In genomic region chr1:38034871-38035270, GRCh38 we compare ENCODE assay signal across 25 cellular contexts. TPM values are rescaled to one million over a fixed set of nuclear protein-coding genes. Genes with fewer than 3 reads are reported as not detected.
"Had no signal": no experiment of that assay in that cellular context is flagged by ENCODE, and none has a peak within 500 bp of the region (broad histone marks: within the 10 kb centered on the region; RNA-seq: fewer than 3 reads in every experiment).

No MANE protein-coding gene starts in this region.

- H3K27me3 ChIP-seq: SJSA1 had no signal

- H3K4me3 ChIP-seq: K562, SJSA1, SK-N-MC had no signal

- H3K9ac ChIP-seq: KMS-11 had no signal

- H3K4me2 ChIP-seq: KMS-11 had no signal

- DNase-seq: Kasumi-1, MM.1S, NCI-H1092 treated with DMSO at 0.1 percent for 48 hours, NCI-H1436, NCI-H187, NCI-H2029, NCI-H2081 treated with DMSO at 0.1 percent for 48 hours, NCI-H2171, NCI-H226, NCI-H446, NCI-H510A, NCI-H524 treated with DMSO at 0.1 percent for 48 hours, NCI-H69, NCI-H774, Right ventricle myocardium superior, RPMI8226, SIG-M5 had no signal

- H3K36me3 ChIP-seq: SJSA1 had no signal

- H3K27ac ChIP-seq: KMS-11, SJSA1, SK-N-MC had no signal

- FAIRE-seq: K562, RCC 7860 had no signal

- H3K9me3 ChIP-seq: SJSA1 had no signal

RNA-seq across cellular contexts. Expression of gene POU3F1, which starts 11.7 kb away (rescaled TPM):
- total RNA-seq: HT1080, M059J had no signal
- polyA plus RNA-seq: IgD-negative memory B cell, K562 had no signal
